Comparison of ENCODE assay signal across 22 cellular contexts in the genomic region with DNA sequence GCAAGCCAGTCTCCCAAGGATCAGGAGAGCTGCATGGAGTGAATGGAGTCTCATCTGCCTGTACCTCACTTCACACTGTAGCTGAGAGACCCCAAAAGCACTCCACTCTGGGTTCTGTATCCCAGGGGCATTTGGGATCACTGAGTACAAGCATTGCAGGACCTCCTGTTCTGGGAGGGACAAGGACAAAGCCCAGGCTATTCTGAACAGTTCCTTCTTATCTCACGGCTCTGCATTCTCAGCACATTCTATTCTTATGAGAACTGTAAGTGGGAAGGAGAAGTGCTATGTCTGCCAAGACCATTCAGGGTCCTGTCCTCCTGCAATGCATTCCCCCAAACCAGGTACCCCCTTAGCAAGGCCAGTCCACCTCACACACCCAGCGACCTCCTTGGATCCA.
"Had no signal": no experiment of that assay in that cellular context is flagged by ENCODE, and none has a peak within 500 bp of the region (broad histone marks: within the 10 kb centered on the region; RNA-seq: fewer than 3 reads in every experiment).

No MANE protein-coding gene starts in this region.

- ATAC-seq: activated CD4-positive, CD25-positive, alpha-beta regulatory T cell treated with anti-CD3 and anti-CD28 coated beads, Interleukin-2, amount 50 U/mL, for 24 hours; activated CD8-positive, alpha-beta T cell treated with anti-CD3 and anti-CD28 coated beads for 36 hours had no signal

- DNase-seq: activated CD4-positive, alpha-beta T cell treated with anti-CD3 and anti-CD28 coated beads for 4 hours; activated CD8-positive, alpha-beta memory T cell treated with anti-CD3 and anti-CD28 coated beads, Interleukin-2, amount 50 U/mL, for 4 hours; activated CD8-positive, alpha-beta T cell treated with anti-CD3 and anti-CD28 coated beads for 36 hours; activated naive CD4-positive, alpha-beta T cell treated with anti-CD3 and anti-CD28 coated beads, Interleukin-2, amount 50 U/mL, for 16 hours; activated naive CD8-positive, alpha-beta T cell treated with anti-CD3 and anti-CD28 coated beads, Interleukin-2, amount 10 ng/mL, durations not matched to agents 7 days and 5 days; activated T-cell treated with anti-CD3 and anti-CD28 coated beads, Interleukin-2, amount 50 U/mL, for 1 hour; adrenal gland; aorta; central memory CD4-positive, alpha-beta T cell; KG1; NCI-H1092; NCI-H1417 treated with DMSO at 0.1 percent for 48 hours; NCI-H1694; NCI-H2029 treated with DMSO at 0.1 percent for 48 hours; NCI-H345; NCI-H510A; NCI-H526 treated with DMSO at 0.1 percent for 48 hours; NCI-H82; SJCRH30; SK-N-SH had no signal

- H3K27ac ChIP-seq: adrenal gland, breast epithelium, SJCRH30 had no signal

- H3K4me1 ChIP-seq: adrenal gland, breast epithelium, SJCRH30 had no signal

- H3K4me3 ChIP-seq: adrenal gland, breast epithelium, SJCRH30 had no signal

- H3K36me3 ChIP-seq: adrenal gland, breast epithelium, SJCRH30 had no signal

- H3K27me3 ChIP-seq: adrenal gland, breast epithelium, SJCRH30 had no signal

- H3K9me3 ChIP-seq: adrenal gland, breast epithelium, SJCRH30, SK-N-SH had no signal
